8 cellular contexts compared by ENCODE assay signal in genomic region chr2:69742170-69742952, GRCh38. TPM values are rescaled to one million over a fixed set of nuclear protein-coding genes. Genes with fewer than 3 reads are reported as not detected.
DNase-seq lines count a peak whose midpoint lies in the region; ATAC-seq and TF ChIP-seq lines count a peak whose summit lies in the region.

No MANE protein-coding gene starts in this region.

- H3K4me1 ChIP-seq in body of pancreas, result peaks cover 32% of the 10 kb centered on the region
- peaks cover 4 to 65% of the 10 kb centered on the region in 2 donors for H3K4me1 ChIP-seq in left lung
- peaks cover 37 to 50% of the 10 kb centered on the region in 2 donors for H3K4me1 ChIP-seq in thyroid gland

- TF ChIP-seq POLR2A in body of pancreas (IDR thresholded peaks at IDR 0.05) (peak in 1 of 3 donors; percentile 81), thyroid gland (IDR thresholded peaks at IDR 0.05) (no peak)

- TF ChIP-seq CTCF in C4-2B (conservative IDR thresholded peaks at IDR 0.05), result no peak
- TF ChIP-seq CTCF in body of pancreas (IDR thresholded peaks at IDR 0.05), result no peak
- no peak for TF ChIP-seq CTCF in left lung (IDR thresholded peaks at IDR 0.05)
- no peak for TF ChIP-seq CTCF in thyroid gland (IDR thresholded peaks at IDR 0.05)

- in situ Hi-C loops in KBM-7 (cut with MboI; ENCODE audit: low pct_unique_long_range_greater_than_20kb, low sequenced_read_pairs), result no loop called here

- 3 to 6% methylated on average over 17 to 41 of the region's 41 CpGs for WGBS in body of pancreas, 2 donors
- whole genome bisulfite sequencing in thyroid gland, 2 donors, result 14 to 20% methylated on average over 22 to 35 of the region's 41 CpGs

- peak overlapping the region; percentile 77 to 96 for H3K4me3 ChIP-seq in body of pancreas
- peak overlapping the region; percentile 68 to 82 for H3K4me3 ChIP-seq in left lung
- peak overlapping the region; percentile 71 to 99 (median 90) for H3K4me3 ChIP-seq in thyroid gland (replicated peaks in 1 of 3)

- H3K27ac ChIP-seq in C4-2B (peak overlapping the region; percentile 97), body of pancreas (peak overlapping the region; percentile 77 to 98 (median 96)), left lung (peak overlapping the region; percentile 94 to 97), thyroid gland (peak overlapping the region; percentile 90 to 96 (median 96))

- no peaks in the 10 kb centered on the region for H3K36me3 ChIP-seq in body of pancreas (replicated peaks in 1 of 2; ENCODE audit: insufficient read depth in 1 of 2, low read depth in 2 of 2)
- no peaks in the 10 kb centered on the region for H3K36me3 ChIP-seq in left lung
- H3K36me3 ChIP-seq in thyroid gland, result no peaks in the 10 kb centered on the region

- H3K9me3 ChIP-seq in body of pancreas, result no peaks in the 10 kb centered on the region
- no peaks in the 10 kb centered on the region for H3K9me3 ChIP-seq in left lung
- no peaks in the 10 kb centered on the region for H3K9me3 ChIP-seq in thyroid gland

- ATAC-seq in GM19455 (IDR thresholded peaks at IDR 0.05; ENCODE audit: unreplicated experiment) (peak; percentile 36), body of pancreas (no peak), left lung (peak; percentile 25), HG02970 (IDR thresholded peaks at IDR 0.05; ENCODE audit: low FRiP score, unreplicated experiment) (no peak)

- intact Hi-C loops in body of pancreas (cut with DNase I) (no loop called here), left lung (cut with DNase I) (no loop called here), thyroid gland (cut with DNase I) (no loop called here)

- no peaks in the 10 kb centered on the region for H3K27me3 ChIP-seq in body of pancreas
- no peaks in the 10 kb centered on the region for H3K27me3 ChIP-seq in left lung
- no peaks in the 10 kb centered on the region for H3K27me3 ChIP-seq in thyroid gland

- peak; percentile 32 for DNase-seq in KBM-7
- peak in 3 of 4 donors; percentile 27 to 37 (median 29) for DNase-seq in body of pancreas
- DNase-seq in left lung, result no peak
- no peak for DNase-seq in thyroid gland
- no peak for DNase-seq in HCEC 1CT

RNA-seq across cellular contexts. Expression of gene ANXA4, which starts 0.4 kb away (rescaled TPM):
- 100 to 1,000 TPM; 382 to 399 TPM for total RNA-seq in body of pancreas
- total RNA-seq in left lung, result 100 to 1,000 TPM; 162 to 217 TPM
- total RNA-seq in thyroid gland, result 100 to 1,000 TPM in 1 of 4 donors, 10 to 100 TPM in 3; 72.0 to 101 (median 82.5) TPM

Comparison
In these comparisons a context has a peak if more than half of its experiments do, and no peak if none do; other contexts are left out.
1. ATAC-seq: peak in GM19455 (single experiment) and left lung (single experiment); none in body of pancreas (single experiment) and HG02970 (single experiment).
2. DNase-seq: peak in KBM-7 (single experiment) and body of pancreas (3 of 4); none in left lung (0 of 2), thyroid gland (0 of 2) and HCEC 1CT (single experiment).
3. Peak in every context shown above with its lines, with median percentiles within 50 percentile points of each other: H3K27ac ChIP-seq and H3K4me3 ChIP-seq.